In genomic region chrX:154547245-154548027, GRCh38 we compare ENCODE assay signal across 8 cellular contexts. TPM values are rescaled to one million over a fixed set of nuclear protein-coding genes. Genes with fewer than 3 reads are reported as not detected.
DNase-seq lines count a peak whose midpoint lies in the region; ATAC-seq and TF ChIP-seq lines count a peak whose summit lies in the region.

IKBKG (plus strand) TSS chrX:154547620; CDS start chrX:154552003, 4,383 bp downstream.

- H3K4me1 ChIP-seq in trophoblast cell (ENCODE audit: control insufficient read depth in 1 of 2, insufficient read depth in 2 of 2, low read length in 2 of 2) (peaks cover 5 to 9% of the 10 kb centered on the region in 2 experiments), transverse colon (peaks cover 0 to 25% (median 7%) of the 10 kb centered on the region in 4 donors)

- peak within 1 kb of the TSS; percentile 35 for H3K4ac ChIP-seq in trophoblast cell (ENCODE audit: low read depth, low read length)

- peak within 1 kb of the TSS; percentile 88 for H4K8ac ChIP-seq in trophoblast cell (ENCODE audit: low read depth, low read length)

- H3K27ac ChIP-seq in trophoblast cell (ENCODE audit: low read depth, low read length), result peak within 1 kb of the TSS; percentile 98
- H3K27ac ChIP-seq in transverse colon, result peak within 1 kb of the TSS; percentile 88 to 95 (median 92)

- H3K4me3 ChIP-seq in GM12865 (ENCODE audit: low read depth, low read length) (peak within 1 kb of the TSS; percentile 91), trophoblast cell (ENCODE audit: low read depth, low read length) (peak within 1 kb of the TSS; percentile 95), transverse colon (peak within 1 kb of the TSS; percentile 50 to 73 (median 59))

- H3K4me2 ChIP-seq in trophoblast cell (ENCODE audit: low read length), result peak within 1 kb of the TSS; percentile 79

- ATAC-seq in HG02759 (IDR thresholded peaks at IDR 0.05; ENCODE audit: unreplicated experiment), result peak; percentile 81
- ATAC-seq in Right ventricle myocardium superior (ENCODE audit: poor library complexity), result peak; percentile 95

- H2BK120ac ChIP-seq in trophoblast cell (ENCODE audit: insufficient read depth, low read length, poor library complexity), result peak within 1 kb of the TSS; percentile 92

- H3K18ac ChIP-seq in trophoblast cell (ENCODE audit: low read length), result peak within 1 kb of the TSS; percentile 78

- H3K23ac ChIP-seq in trophoblast cell (ENCODE audit: low read length), result no peak within 1 kb of the TSS

- no peak for TF ChIP-seq EP300 in transverse colon (IDR thresholded peaks at IDR 0.05; ENCODE audit: low read depth)

- WGBS in trophoblast cell (ENCODE audit: extremely low coverage, insufficient coverage, insufficient read length), result no CpG with 5 or more reads among the region's 69 CpGs
- WGBS in transverse colon (ENCODE audit: low coverage in 1 of 2), 2 donors, result 0 to 55% methylated on average over 1 to 65 of the region's 69 CpGs

- H3K36me3 ChIP-seq in trophoblast cell (ENCODE audit: control insufficient read depth in 1 of 2, insufficient read depth in 2 of 2, low read length in 2 of 2) (peaks cover 17 to 21% of the 10 kb centered on the region in 2 experiments), transverse colon (no peaks in the 10 kb centered on the region)

- no peak within 1 kb of the TSS for H2AFZ ChIP-seq in trophoblast cell (ENCODE audit: insufficient read depth, low read length, poor library complexity)

- intact Hi-C loops in Right ventricle myocardium superior (cut with DNase I) (no loop called here), transverse colon (cut with DNase I; ENCODE audit: low total_unique reads) (no loop called here)

- H2AK5ac ChIP-seq in trophoblast cell (ENCODE audit: low read length), result no peak within 1 kb of the TSS

- peak; percentile 67 for TF ChIP-seq POLR2A in transverse colon (IDR thresholded peaks at IDR 0.05)

- no peak for TF ChIP-seq CTCF in GM12865 (IDR thresholded peaks at IDR 0.05; ENCODE audit: insufficient read depth, low read depth, low read length, missing control alignments)
- no peak for TF ChIP-seq CTCF in transverse colon (IDR thresholded peaks at IDR 0.05)

- peak within 1 kb of the TSS; percentile 85 for H3K9ac ChIP-seq in trophoblast cell (ENCODE audit: low read length)

- peak within 1 kb of the TSS; percentile 51 for H4K12ac ChIP-seq in trophoblast cell (ENCODE audit: low read depth, low read length)

- peak within 1 kb of the TSS; percentile 88 for H2BK5ac ChIP-seq in trophoblast cell (ENCODE audit: low read depth, low read length, poor library complexity)

- H3K9me3 ChIP-seq in trophoblast cell (ENCODE audit: insufficient read depth, low read depth, low read length) (no peaks in the 10 kb centered on the region), transverse colon (no peaks in the 10 kb centered on the region)

- H3K14ac ChIP-seq in trophoblast cell (ENCODE audit: low read length), result peak within 1 kb of the TSS; percentile 75

- peaks cover 9% of the 10 kb centered on the region for H3K79me1 ChIP-seq in trophoblast cell (ENCODE audit: low read length)

- DNase-seq in GM12865 (ENCODE audit: low read depth) (peak; percentile 94), NCI-H1417 (lab: John Stamatoyannopoulos, UW) (peak; percentile 92 to 95 (median 95)), SW 1271 (lab: John Stamatoyannopoulos, UW) (peak; percentile 55 to 87), Right ventricle myocardium superior (peak; percentile 93), trophoblast cell (peak; percentile 79 to 87), transverse colon (peak; percentile 92)
- peak; percentile 65 for DNase-seq in activated naive CD8-positive, alpha-beta T cell treated with anti-CD3 and anti-CD28 coated beads, Interleukin-2, amount 50 U/mL, for 16 hours (ENCODE audit: low read depth, low spot score)

- H2BK12ac ChIP-seq in trophoblast cell (ENCODE audit: low read length), result no peak within 1 kb of the TSS

- peaks cover 8% of the 10 kb centered on the region for H3K79me2 ChIP-seq in trophoblast cell (ENCODE audit: control insufficient read depth, insufficient read depth, low read length, poor library complexity)

- in situ Hi-C loops in transverse colon (cut with MboI; ENCODE audit: low pct_ligation_motif_present in 1 of 4, low pct_unique_long_range_greater_than_20kb in 1 of 4, low sequenced_read_pairs in 3 of 4), result loop anchor here in 3 of 4 donors (25.0 kb wide), 3 partner anchors 135 to 1585 kb away; partner anchors contain the start of genes DNASE1L1 (in 3 of the 3), TAFAZZIN (in 3 of the 3), HCFC1 (in 1 of the 3) and TMEM187 (in 1 of the 3)

- no peaks in the 10 kb centered on the region for H3K27me3 ChIP-seq in trophoblast cell (ENCODE audit: insufficient read depth, low read length)
- H3K27me3 ChIP-seq in transverse colon, result no peaks in the 10 kb centered on the region

- peak within 1 kb of the TSS; percentile 88 for H4K91ac ChIP-seq in trophoblast cell (ENCODE audit: low read depth, low read length)

RNA-seq across cellular contexts. Expression of gene IKBKG, which starts in this region (rescaled TPM):
- total RNA-seq in Right ventricle myocardium superior (15.6 TPM), transverse colon (10 to 100 TPM; 12.2 to 61.1 (median 25.1) TPM)
- polyA plus RNA-seq in trophoblast cell (2013), result 14.6 and 15.7 TPM in 2 replicates

Comparison
In these comparisons a context has a peak if more than half of its experiments do, and no peak if none do; other contexts are left out.
1. Peak in every context shown above with its lines: DNase-seq, ATAC-seq, H3K4me3 ChIP-seq and H3K27ac ChIP-seq.